ENCODE assay signal across 8 cellular contexts in the genomic region with DNA sequence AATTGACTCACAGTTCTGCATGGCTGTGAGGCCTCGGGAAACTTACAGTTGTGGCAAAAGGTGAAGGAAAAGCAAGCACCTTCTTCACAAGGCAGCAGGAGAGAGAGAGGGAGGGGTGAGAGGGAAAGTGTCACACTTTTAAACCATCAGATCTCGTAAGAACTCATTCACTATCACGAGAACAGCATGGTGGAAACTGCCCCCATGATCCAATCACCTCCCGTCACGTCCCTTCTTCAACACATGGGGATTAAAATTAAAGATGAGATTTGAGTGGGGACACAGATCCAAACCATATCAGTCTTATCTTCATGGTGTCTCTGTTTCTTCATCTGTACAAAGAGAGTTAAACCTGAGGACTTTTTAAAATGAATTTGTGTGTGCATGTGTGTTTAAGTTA. TPM values are rescaled to one million over a fixed set of nuclear protein-coding genes. Genes with fewer than 3 reads are reported as not detected.
"Had no signal": no experiment of that assay in that cellular context is flagged by ENCODE, and none has a peak within 500 bp of the region (broad histone marks: within the 10 kb centered on the region; RNA-seq: fewer than 3 reads in every experiment).

No MANE protein-coding gene starts in this region.

- DNase-seq: GF-D8 had no signal

- FAIRE-seq: G401.6, GM12878, GM12891, GM12892, GM18507, GM19239 had no signal

- ATAC-seq: GM12878 had no signal

- H3K4me3 ChIP-seq: GM12878 had no signal

RNA-seq across cellular contexts. Expression of gene BTN1A1, which starts 13.7 kb away (rescaled TPM):
- total RNA-seq: G401 had no signal
